1 cellular context compared by ENCODE assay signal in genomic region chr19:1466461-1467227, GRCh38.
TF ChIP-seq lines count a peak whose summit lies in the region.

No MANE protein-coding gene starts in this region.

TF ChIP-seq in WTC11, 78 proteins besides CTCF, POLR2A, EP300 and RAD21:
- TF ChIP-seq FOXP4 (CRISPR knock-in tag; IDR thresholded peaks at IDR 0.05) = no peak
- TF ChIP-seq MAX (CRISPR knock-in tag; IDR thresholded peaks at IDR 0.05) = peak; percentile 73; the same call in 1 of the 2 replicates
- TF ChIP-seq FOXP1 (CRISPR knock-in tag; IDR thresholded peaks at IDR 0.05; ENCODE audit: borderline replicate concordance) = no peak
- no peak for TF ChIP-seq RELA (CRISPR knock-in tag; IDR thresholded peaks at IDR 0.05; ENCODE audit: borderline replicate concordance)
TF ChIP-seq in WTC11: peak in this region for 1.
